Comparison of ENCODE assay signal across 1 cellular context in genomic region chr3:31962801-31963205, GRCh38.
TF ChIP-seq lines count a peak whose summit lies in the region.

No MANE protein-coding gene starts in this region.

TF ChIP-seq in endothelial cell of umbilical vein, 7 proteins besides CTCF, POLR2A, EP300 and RAD21 (continued from another document):
- peak; percentile 79 for TF ChIP-seq JUN (IDR thresholded peaks at IDR 0.05; ENCODE audit: borderline replicate concordance, insufficient read depth, insufficient read length, low read depth)
- peak; percentile 67 for TF ChIP-seq POLR2AphosphoS5 (IDR thresholded peaks at IDR 0.05; ENCODE audit: insufficient read depth, low read depth, low read length)
- TF ChIP-seq EZH2 (IDR thresholded peaks at IDR 0.05; ENCODE audit: borderline replicate concordance, low read depth, low read length, severe bottlenecking) = no peak
